ENCODE assay signal across 16 cellular contexts in the genomic region with DNA sequence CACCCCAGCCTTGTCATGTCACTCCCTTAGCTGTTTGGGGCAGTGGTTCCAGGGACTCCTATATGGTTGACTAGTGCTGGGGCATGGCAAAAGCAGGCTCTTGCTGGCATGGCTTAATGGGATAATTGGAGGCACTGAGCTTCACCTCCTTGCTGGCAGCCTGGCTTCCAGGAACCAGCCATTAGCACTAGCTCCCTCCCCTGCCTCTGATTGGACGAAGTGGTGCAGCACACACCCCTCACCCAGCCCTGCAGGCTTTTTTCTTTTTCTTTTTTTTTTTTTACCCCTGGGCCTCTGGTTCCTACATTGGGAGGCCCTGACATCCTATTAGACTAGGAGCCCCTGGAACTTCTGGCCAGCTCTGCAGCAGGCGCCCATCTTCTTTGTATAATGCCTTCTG. TPM values are rescaled to one million over a fixed set of nuclear protein-coding genes. Genes with fewer than 3 reads are reported as not detected.
DNase-seq lines count a peak whose midpoint lies in the region; FAIRE-seq and TF ChIP-seq lines count a peak whose summit lies in the region.
"Had no signal": no experiment of that assay in that cellular context is flagged by ENCODE, and none has a peak within 500 bp of the region (broad histone marks: within the 10 kb centered on the region; RNA-seq: fewer than 3 reads in every experiment).

No MANE protein-coding gene starts in this region.

- no peak overlapping the region for H2BK120ac ChIP-seq in H9 (ENCODE audit: low read depth, low read length, poor library complexity, severe bottlenecking)

- no peak overlapping the region for H2AFZ ChIP-seq in H9 (ENCODE audit: low read length)

- no peak overlapping the region for H2BK20ac ChIP-seq in H9 (ENCODE audit: low read depth, low read length, poor library complexity, severe bottlenecking)

- H3K79me1 ChIP-seq in H9 (ENCODE audit: insufficient read depth, low read depth, low read length, poor library complexity, severe bottlenecking): no peaks in the 10 kb centered on the region

- H3K27ac Mint-ChIP-seq in H9: 0 out of 7 replicates have a peak overlapping the region, but pooled peaks of 1 of the 3 experiments have one; percentile 51
- H3K27ac Mint-ChIP-seq in activated T-helper 2 cell treated with anti-CD3 and anti-CD28 coated beads, Interferon-gamma antibody, Interleukin-2, Interleukin-4, amounts not matched to agents 10 μg/mL and 5 μg/mL and 100 μg/mL, durations not matched to agents 14 hours and 24 hours and 36 hours: no peak overlapping the region

- H3K4me3 ChIP-seq in kidney (ENCODE audit: low read length in 2 of 2): no peak overlapping the region
- H3K4me3 ChIP-seq: gastrocnemius medialis had no signal

- H3K27ac ChIP-seq in H9 (ENCODE audit: insufficient read length, low read depth, low read length) (no peak overlapping the region), kidney (ENCODE audit: low read depth in 2 of 2, low read length in 2 of 2) (no peak overlapping the region)
- H3K27ac ChIP-seq: brain microvascular endothelial cell, gastrocnemius medialis had no signal

- H4K20me1 ChIP-seq in H9 (ENCODE audit: control insufficient read depth, insufficient read depth, insufficient read length): no peaks in the 10 kb centered on the region

- H3K9me3 ChIP-seq in H9 (ENCODE audit: control insufficient read depth, low read depth, low read length) (no peaks in the 10 kb centered on the region), kidney (ENCODE audit: control insufficient read depth in 1 of 2, low read length in 2 of 2) (no peaks in the 10 kb centered on the region)
- H3K9me3 ChIP-seq: gastrocnemius medialis had no signal

- no peak overlapping the region for H3T11ph ChIP-seq in H9 (ENCODE audit: low read length)

- H2BK15ac ChIP-seq in H9 (ENCODE audit: low read depth, low read length): no peak overlapping the region

- no peak overlapping the region for H3K4me3 Mint-ChIP-seq in H9
- H3K4me3 Mint-ChIP-seq in activated T-helper 2 cell treated with anti-CD3 and anti-CD28 coated beads, Interferon-gamma antibody, Interleukin-2, Interleukin-4, amounts not matched to agents 10 μg/mL and 5 μg/mL and 100 μg/mL, durations not matched to agents 14 hours and 24 hours and 36 hours (ENCODE audit: low read depth): no peak overlapping the region

- peaks cover 9% of the 10 kb centered on the region for H3K23me2 ChIP-seq in H9 (ENCODE audit: insufficient read length, low read depth, low read length, poor library complexity, severe bottlenecking)

- no peak overlapping the region for H3K4me2 ChIP-seq in H9 (ENCODE audit: insufficient read depth, insufficient read length, low read length)

- H3K18ac ChIP-seq in H9 (ENCODE audit: insufficient read length, low read depth, low read length): no peak overlapping the region

- FAIRE-seq in kidney (lab: Jason Lieb, UNC): no peak
- FAIRE-seq: endometrium had no signal

- H3K23ac ChIP-seq in H9 (ENCODE audit: insufficient read length, low read depth, low read length): no peak overlapping the region

- H3K9me3 Mint-ChIP-seq in H9: no peaks in the 10 kb centered on the region
- no peaks in the 10 kb centered on the region for H3K9me3 Mint-ChIP-seq in activated T-helper 2 cell treated with anti-CD3 and anti-CD28 coated beads, Interferon-gamma antibody, Interleukin-2, Interleukin-4, amounts not matched to agents 10 μg/mL and 5 μg/mL and 100 μg/mL, durations not matched to agents 14 hours and 24 hours and 36 hours

- H4K8ac ChIP-seq in H9 (replicated peaks; ENCODE audit: insufficient read length, low read depth, low read length): no peak overlapping the region

- no peaks in the 10 kb centered on the region for H3K27me3 Mint-ChIP-seq in H9 (ENCODE audit: low read depth)
- peaks cover 7% of the 10 kb centered on the region for H3K27me3 Mint-ChIP-seq in activated T-helper 2 cell treated with anti-CD3 and anti-CD28 coated beads, Interferon-gamma antibody, Interleukin-2, Interleukin-4, amounts not matched to agents 10 μg/mL and 5 μg/mL and 100 μg/mL, durations not matched to agents 14 hours and 24 hours and 36 hours (ENCODE audit: low read depth)

- H2BK12ac ChIP-seq in H9 (ENCODE audit: insufficient read length, low read depth, low read length): no peak overlapping the region

- H3K4me1 Mint-ChIP-seq in H9: peaks cover 20 to 25% of the 10 kb centered on the region in 2 experiments
- peaks cover 1% of the 10 kb centered on the region for H3K4me1 Mint-ChIP-seq in activated T-helper 2 cell treated with anti-CD3 and anti-CD28 coated beads, Interferon-gamma antibody, Interleukin-2, Interleukin-4, amounts not matched to agents 10 μg/mL and 5 μg/mL and 100 μg/mL, durations not matched to agents 14 hours and 24 hours and 36 hours (ENCODE audit: low read depth)

- H3K14ac ChIP-seq in H9 (ENCODE audit: insufficient read depth, low read length): no peak overlapping the region

- H3K9ac ChIP-seq in H9 (ENCODE audit: extremely low read depth, insufficient read length, low read length) (no peak overlapping the region), kidney (ENCODE audit: low read length in 2 of 2) (no peak overlapping the region)

- no peaks in the 10 kb centered on the region; the same call in 1 of the 2 replicates for H3K79me2 ChIP-seq in H9 (ENCODE audit: insufficient read depth, low read length)

- H4K91ac ChIP-seq in H9 (ENCODE audit: insufficient read length, low read depth, low read length): no peak overlapping the region

- peak; percentile 49 for DNase-seq in NCI-H2029 (lab: John Stamatoyannopoulos, UW)
- no peak for DNase-seq in NCI-H2029 treated with DMSO at 0.1 percent for 48 hours (lab: John Stamatoyannopoulos, UW)
- peak; percentile 68 for DNase-seq in H9
- DNase-seq in SK-N-DZ (ENCODE audit: low spot score): peak; percentile 11
- peak; percentile 53 for DNase-seq in kidney
- DNase-seq in T-helper 2 cell: no peak
- DNase-seq in activated T-helper 2 cell treated with anti-CD3 and anti-CD28 coated beads, Interferon-gamma antibody, Interleukin-2, Interleukin-4, amounts not matched to agents 10 μg/mL and 5 μg/mL and 100 μg/mL, durations not matched to agents 14 hours and 24 hours and 36 hours (ENCODE audit: low spot score): no peak
- DNase-seq in NCI-H1092 treated with DMSO at 0.1 percent for 48 hours (lab: John Stamatoyannopoulos, UW): no peak
- DNase-seq: activated CD8-positive, alpha-beta memory T cell treated with anti-CD3 and anti-CD28 coated beads for 24 hours; activated effector memory CD4-positive, alpha-beta T cell treated with anti-CD3 and anti-CD28 coated beads, Interleukin-2, amount 50 U/mL, for 16 hours; brain microvascular endothelial cell; gastrocnemius medialis; NCI-H526 treated with DMSO at 0.1 percent for 48 hours had no signal

- H3K4ac ChIP-seq in H9 (ENCODE audit: low read depth, low read length): no peak overlapping the region

- no peaks in the 10 kb centered on the region for H3K27me3 ChIP-seq in H9 (ENCODE audit: insufficient read depth, low read length)
- H3K27me3 ChIP-seq: brain microvascular endothelial cell, gastrocnemius medialis had no signal

- peaks cover 30 to 38% of the 10 kb centered on the region in 2 donors for H3K36me3 ChIP-seq in kidney (ENCODE audit: control insufficient read depth in 1 of 2, insufficient read depth in 2 of 2, low read length in 2 of 2)

- H4K5ac ChIP-seq in H9 (ENCODE audit: insufficient read length, low read depth, low read length): no peak overlapping the region

- intact Hi-C loops in kidney (cut with DNase I): no loop called here
- intact Hi-C loops in activated T-helper 2 cell treated with anti-CD3 and anti-CD28 coated beads, Interferon-gamma antibody, Interleukin-2, Interleukin-4, amounts not matched to agents 10 μg/mL and 5 μg/mL and 100 μg/mL, durations not matched to agents 14 hours and 24 hours and 36 hours (cut with micrococcal nuclease): no loop called here

- H2BK5ac ChIP-seq in H9 (ENCODE audit: insufficient read length, low read length): no peak overlapping the region

- H3K56ac ChIP-seq in H9 (ENCODE audit: insufficient read length, low read depth, low read length): no peak overlapping the region

- H2AK5ac ChIP-seq in H9 (ENCODE audit: insufficient read length, low read length): no peak overlapping the region

- H3K36me3 Mint-ChIP-seq in H9 (ENCODE audit: insufficient read depth in 1 of 3, low read depth in 3 of 3): peaks cover 13 to 53% (median 39%) of the 10 kb centered on the region in 3 experiments
- H3K36me3 Mint-ChIP-seq in activated T-helper 2 cell treated with anti-CD3 and anti-CD28 coated beads, Interferon-gamma antibody, Interleukin-2, Interleukin-4, amounts not matched to agents 10 μg/mL and 5 μg/mL and 100 μg/mL, durations not matched to agents 14 hours and 24 hours and 36 hours (ENCODE audit: low read depth): no peaks in the 10 kb centered on the region

- no peak for TF ChIP-seq CTCF in H9 (conservative IDR thresholded peaks at IDR 0.05)
- TF ChIP-seq CTCF in kidney (IDR thresholded peaks at IDR 0.05; ENCODE audit: borderline replicate concordance, extremely low read depth, insufficient read depth): no peak

- no CpG with 5 or more reads among the region's 2 CpGs for WGBS in H9 (ENCODE audit: extremely low coverage, insufficient read length, low lambda C conversion rate)

- 0 out of 2 replicates have a peak, but pooled peaks cover 2% of the 10 kb centered on the region for H3K4me1 ChIP-seq in H9 (ENCODE audit: insufficient read depth, low read length)
- H3K4me1 ChIP-seq in kidney (ENCODE audit: control insufficient read depth in 1 of 2, insufficient read depth in 1 of 2, low read depth in 1 of 2, low read length in 2 of 2): peaks cover 20 to 23% of the 10 kb centered on the region in 2 donors

RNA-seq across cellular contexts. Expression of a gene that starts 18.6 kb away (rescaled TPM):
- total RNA-seq in H9 (2021) (55.7 and 56.0 TPM in 2 replicates), kidney (118 TPM)
- 15.0 and 25.3 TPM in 2 replicates for polyA plus RNA-seq in SK-N-DZ (2014; cell fraction: cytosol; rRNA removed)
- 24.2 and 28.0 TPM in 2 replicates for polyA plus RNA-seq in SK-N-DZ (2014; cell fraction: nucleus; rRNA removed)
- 39.1 TPM for polyA plus RNA-seq in kidney (ENCODE audit: insufficient read depth, low read depth, low replicate concordance)
- total RNA-seq in activated T-helper 2 cell treated with anti-CD3 and anti-CD28 coated beads, Interferon-gamma antibody, Interleukin-2, Interleukin-4, amounts not matched to agents 10 μg/mL and 5 μg/mL and 100 μg/mL, durations not matched to agents 14 hours and 24 hours and 36 hours: 2.1 and 2.2 TPM in 2 replicates

RNA-seq across cellular contexts. Expression of a gene that starts 53.5 kb away (rescaled TPM):
- total RNA-seq in H9 (2021): not detected in 2 replicates
- not detected in 2 replicates for polyA plus RNA-seq in SK-N-DZ (2014; cell fraction: cytosol; rRNA removed)
- polyA plus RNA-seq in SK-N-DZ (2014; cell fraction: nucleus; rRNA removed): not detected in 2 replicates
- 1.0 TPM for total RNA-seq in kidney
- 10.2 TPM for polyA plus RNA-seq in kidney (ENCODE audit: insufficient read depth, low read depth, low replicate concordance)
- total RNA-seq in activated T-helper 2 cell treated with anti-CD3 and anti-CD28 coated beads, Interferon-gamma antibody, Interleukin-2, Interleukin-4, amounts not matched to agents 10 μg/mL and 5 μg/mL and 100 μg/mL, durations not matched to agents 14 hours and 24 hours and 36 hours: not detected in 2 replicates
- total RNA-seq: gastrocnemius medialis, LHCN-M2, pulmonary artery endothelial cell had no signal

RNA-seq across cellular contexts. Expression of a gene that starts 53.8 kb away (rescaled TPM):
- total RNA-seq in H9 (2021) (152 TPM in 2 replicates), kidney (107 TPM)
- 55.8 and 60.4 TPM in 2 replicates for polyA plus RNA-seq in SK-N-DZ (2014; cell fraction: cytosol; rRNA removed)
- 11.8 and 17.9 TPM in 2 replicates for polyA plus RNA-seq in SK-N-DZ (2014; cell fraction: nucleus; rRNA removed)
- polyA plus RNA-seq in kidney (ENCODE audit: insufficient read depth, low read depth, low replicate concordance): 64.7 TPM
- total RNA-seq in activated T-helper 2 cell treated with anti-CD3 and anti-CD28 coated beads, Interferon-gamma antibody, Interleukin-2, Interleukin-4, amounts not matched to agents 10 μg/mL and 5 μg/mL and 100 μg/mL, durations not matched to agents 14 hours and 24 hours and 36 hours: 132 and 133 TPM in 2 replicates

Comparison
In these comparisons a context has a peak if more than half of its experiments do, and no peak if none do; other contexts are left out.
1. DNase-seq: peak in NCI-H2029 (single experiment), H9 (single experiment), SK-N-DZ (single experiment) and kidney (single experiment); none in NCI-H2029 treated with DMSO at 0.1 percent for 48 hours (single experiment), T-helper 2 cell (0 of 5), activated T-helper 2 cell treated with anti-CD3 and anti-CD28 coated beads, Interferon-gamma antibody, Interleukin-2, Interleukin-4, amounts not matched to agents 10 μg/mL and 5 μg/mL and 100 μg/mL, durations not matched to agents 14 hours and 24 hours and 36 hours (single experiment) and NCI-H1092 treated with DMSO at 0.1 percent for 48 hours (single experiment).
2. RNA of a gene that starts 18.6 kb away (total RNA-seq): 118 TPM in kidney (single experiment) and 55.7 to 56.0 TPM in H9; 2.1 to 2.2 TPM in activated T-helper 2 cell treated with anti-CD3 and anti-CD28 coated beads, Interferon-gamma antibody, Interleukin-2, Interleukin-4, amounts not matched to agents 10 μg/mL and 5 μg/mL and 100 μg/mL, durations not matched to agents 14 hours and 24 hours and 36 hours; every median in the first group is over 10 times any median in the second.